14 cellular contexts compared by ENCODE assay signal in the genomic region with DNA sequence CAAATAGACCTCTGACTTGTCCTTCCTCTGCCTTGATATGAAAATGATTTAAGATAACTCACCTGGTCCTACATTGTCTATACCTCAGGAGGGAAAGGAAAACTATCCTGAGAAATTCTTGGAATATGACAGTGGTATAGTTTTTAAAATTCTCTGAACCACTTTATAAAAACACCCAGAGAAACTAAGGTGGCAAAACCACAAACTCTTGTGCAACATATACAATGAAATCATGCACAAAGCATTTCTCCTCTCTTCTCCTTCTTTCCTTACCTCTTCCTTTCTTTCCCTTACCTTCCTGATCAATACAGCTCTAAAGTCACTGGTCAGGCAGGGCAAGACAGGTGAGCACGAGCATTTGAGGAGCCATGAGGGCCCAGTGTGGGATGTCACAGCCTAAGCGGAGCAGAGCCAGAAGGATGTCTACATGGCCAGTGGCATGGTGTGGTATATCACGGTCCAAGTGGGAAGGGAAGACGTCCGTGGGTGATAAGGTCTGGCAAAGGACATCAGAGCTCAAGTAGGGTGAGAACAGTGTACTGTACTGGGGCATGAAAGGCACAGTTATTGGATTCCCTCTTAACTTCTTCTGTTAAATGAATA.
"Had no signal": no experiment of that assay in that cellular context is flagged by ENCODE, and none has a peak within 500 bp of the region (broad histone marks: within the 10 kb centered on the region; RNA-seq: fewer than 3 reads in every experiment).

No MANE protein-coding gene starts in this region.

- ATAC-seq: psoas muscle, sciatic nerve had no signal

- H3K4me3 ChIP-seq: dorsolateral prefrontal cortex, esophagus muscularis mucosa, psoas muscle, thoracic aorta had no signal

- H3K27ac ChIP-seq: brain microvascular endothelial cell, dorsolateral prefrontal cortex, esophagus muscularis mucosa, psoas muscle, thoracic aorta had no signal

- H3K27ac Mint-ChIP-seq: activated CD4-positive, alpha-beta T cell treated with anti-CD3 and anti-CD28 coated beads, Interleukin-2, amount 10 ng/mL, durations not matched to agents 7 days and 5 days; activated naive CD8-positive, alpha-beta T cell treated with anti-CD3 and anti-CD28 coated beads for 36 hours; activated T-helper 1 cell treated with anti-CD3 and anti-CD28 coated beads, Interleukin-12 subunit alpha, Interleukin-12 subunit beta, Interleukin-2, Interleukin-4 antibody, amounts not matched to agents 30 ng/mL and 10 ng/mL and 1 ng/mL, durations not matched to agents 14 hours and 24 hours and 36 hours; mesothelial cell of epicardium had no signal

- H3K27me3 ChIP-seq: brain microvascular endothelial cell, dorsolateral prefrontal cortex, esophagus muscularis mucosa had no signal

- H3K4me1 Mint-ChIP-seq: mesothelial cell of epicardium had no signal

- H3K36me3 Mint-ChIP-seq: mesothelial cell of epicardium had no signal

- H3K9me3 ChIP-seq: esophagus muscularis mucosa, psoas muscle, thoracic aorta had no signal

- H3K9me3 Mint-ChIP-seq: activated CD4-positive, alpha-beta T cell treated with anti-CD3 and anti-CD28 coated beads, Interleukin-2, amount 10 ng/mL, durations not matched to agents 7 days and 5 days; activated naive CD8-positive, alpha-beta T cell treated with anti-CD3 and anti-CD28 coated beads for 36 hours; activated T-helper 1 cell treated with anti-CD3 and anti-CD28 coated beads, Interleukin-12 subunit alpha, Interleukin-12 subunit beta, Interleukin-2, Interleukin-4 antibody, amounts not matched to agents 30 ng/mL and 10 ng/mL and 1 ng/mL, durations not matched to agents 14 hours and 24 hours and 36 hours; mesothelial cell of epicardium had no signal

- DNase-seq: activated CD4-positive, alpha-beta T cell treated with anti-CD3 and anti-CD28 coated beads, Interleukin-2, amount 10 ng/mL, durations not matched to agents 7 days and 5 days; activated naive CD8-positive, alpha-beta T cell treated with anti-CD3 and anti-CD28 coated beads for 36 hours; brain microvascular endothelial cell; dorsolateral prefrontal cortex; hypothalamus; kidney glomerular epithelial cell; psoas muscle; T-helper 9 cell had no signal

- H3K27me3 Mint-ChIP-seq: activated CD4-positive, alpha-beta T cell treated with anti-CD3 and anti-CD28 coated beads, Interleukin-2, amount 10 ng/mL, durations not matched to agents 7 days and 5 days; activated naive CD8-positive, alpha-beta T cell treated with anti-CD3 and anti-CD28 coated beads for 36 hours had no signal

- H3K4me1 ChIP-seq: esophagus muscularis mucosa, psoas muscle had no signal

- H3K4me3 Mint-ChIP-seq: activated CD4-positive, alpha-beta T cell treated with anti-CD3 and anti-CD28 coated beads, Interleukin-2, amount 10 ng/mL, durations not matched to agents 7 days and 5 days; activated naive CD8-positive, alpha-beta T cell treated with anti-CD3 and anti-CD28 coated beads for 36 hours; activated T-helper 1 cell treated with anti-CD3 and anti-CD28 coated beads, Interleukin-12 subunit alpha, Interleukin-12 subunit beta, Interleukin-2, Interleukin-4 antibody, amounts not matched to agents 30 ng/mL and 10 ng/mL and 1 ng/mL, durations not matched to agents 14 hours and 24 hours and 36 hours; mesothelial cell of epicardium; neural crest cell had no signal

- H3K36me3 ChIP-seq: brain microvascular endothelial cell, esophagus muscularis mucosa, thoracic aorta had no signal
